Comparison of ENCODE assay signal across 10 cellular contexts in genomic region chr9:91177661-91178280, GRCh38.
A peak's percentile ranks its signal among the peaks of the same experiment; 100 is the strongest.
DNase-seq lines count a peak whose midpoint lies in the region; ATAC-seq, FAIRE-seq and TF ChIP-seq lines count a peak whose summit lies in the region.
"Had no signal": no experiment of that assay in that cellular context is flagged by ENCODE, and none has a peak within 500 bp of the region (broad histone marks: within the 10 kb centered on the region; RNA-seq: fewer than 3 reads in every experiment).

No MANE protein-coding gene starts in this region.

- H3K9me2 ChIP-seq in GM23338 (ENCODE audit: insufficient read depth), result no peaks in the 10 kb centered on the region

- no peaks in the 10 kb centered on the region for H3F3A ChIP-seq in GM23338 (replicated peaks; ENCODE audit: low read depth)

- H3K4me1 Mint-ChIP-seq in GM23338 (peaks cover 4% of the 10 kb centered on the region; the same call in 2 of the 3 replicates), progenitor cell of endocrine pancreas (ENCODE audit: low read depth) (peaks cover 1% of the 10 kb centered on the region)

- H3K36me3 Mint-ChIP-seq in GM23338 (ENCODE audit: low read depth), result no peaks in the 10 kb centered on the region
- no peaks in the 10 kb centered on the region for H3K36me3 Mint-ChIP-seq in progenitor cell of endocrine pancreas (ENCODE audit: insufficient read depth)

- no peaks in the 10 kb centered on the region for H3K36me3 ChIP-seq in GM23338 (ENCODE audit: insufficient read depth)
- no peaks in the 10 kb centered on the region for H3K36me3 ChIP-seq in bronchial epithelial cell (ENCODE audit: control insufficient read depth, insufficient read depth, low read length)
- H3K36me3 ChIP-seq in psoas muscle (ENCODE audit: insufficient read depth in 1 of 2, low read depth in 1 of 2), result no peaks in the 10 kb centered on the region

- H3K79me2 ChIP-seq in GM23338 (replicated peaks; ENCODE audit: insufficient read depth), result no peaks in the 10 kb centered on the region

- H3K9me3 Mint-ChIP-seq in GM23338, result no peaks in the 10 kb centered on the region; the same call in 2 of the 3 replicates
- no peaks in the 10 kb centered on the region for H3K9me3 Mint-ChIP-seq in progenitor cell of endocrine pancreas (ENCODE audit: low read depth)

- POLR2A ChIA-PET in RWPE1 (lab: Yijun Ruan, JAX; ENCODE audit: low non-redundant PET), result no interaction called here

- H3K27ac Mint-ChIP-seq in GM23338, result 0 out of 2 replicates have a peak overlapping the region, but pooled peaks have one; percentile 44
- H3K27ac Mint-ChIP-seq in progenitor cell of endocrine pancreas, result no peak overlapping the region

- no peak for TF ChIP-seq CTCF in GM23338 (conservative IDR thresholded peaks at IDR 0.05; ENCODE audit: low read depth in 2 of 2)
- TF ChIP-seq CTCF in RWPE1 (conservative IDR thresholded peaks at IDR 0.05; ENCODE audit: low read depth), result no peak
- no peak for TF ChIP-seq CTCF in bronchial epithelial cell (IDR thresholded peaks at IDR 0.05; ENCODE audit: insufficient read depth, low read length, severe bottlenecking)
- TF ChIP-seq CTCF in psoas muscle (IDR thresholded peaks at IDR 0.05), result no peak
- no peak for TF ChIP-seq CTCF in progenitor cell of endocrine pancreas (IDR thresholded peaks at IDR 0.05; ENCODE audit: unreplicated experiment)

- H3K4me2 ChIP-seq in GM23338, result no peak overlapping the region

- H2AFZ ChIP-seq in GM23338, result no peak overlapping the region

- 67 to 79% (median 76%) methylated on average over 15 of the region's 15 CpGs for WGBS in psoas muscle, 3 donors

- no peak for DNase-seq in GM23338 (ENCODE audit: low spot score)
- peak; percentile 63 for DNase-seq in RWPE1 (ENCODE audit: low spot score)
- peak; percentile 85 for DNase-seq in bronchial epithelial cell (ENCODE audit: low read depth)
- no peak for DNase-seq in psoas muscle
- DNase-seq in OCI-M1 (lab: John Stamatoyannopoulos, UW), result no peak
- no peak for DNase-seq in progenitor cell of endocrine pancreas (ENCODE audit: low spot score, unreplicated experiment)
- DNase-seq in HCEC 1CT, result no peak
- no peak for DNase-seq in SHP77 treated with DMSO at 0.1 percent for 48 hours (lab: John Stamatoyannopoulos, UW)
- DNase-seq: KG1 had no signal

- CTCF ChIA-PET in RWPE1 (lab: Yijun Ruan, JAX), result interaction anchor here (0.5 to 0.6 kb wide), 2 partner anchors 13 to 109 kb away, joined by 3 to 4 read pairs; no protein-coding TSS in a partner anchor

- no peaks in the 10 kb centered on the region for H3K4me1 ChIP-seq in GM23338 (ENCODE audit: insufficient read depth)
- no peaks in the 10 kb centered on the region for H3K4me1 ChIP-seq in psoas muscle

- intact Hi-C loops in psoas muscle (cut with DNase I), result no loop called here

- H3K27ac ChIP-seq in GM23338 (ENCODE audit: low read depth) (no peak overlapping the region), RWPE1 (peak overlapping the region; percentile 99), psoas muscle (no peak overlapping the region)

- no peaks in the 10 kb centered on the region for H4K20me1 ChIP-seq in GM23338 (replicated peaks; ENCODE audit: insufficient read depth)

- H3K27me3 Mint-ChIP-seq in GM23338 (ENCODE audit: insufficient read depth, low read depth, poor library complexity) (peaks cover 3% of the 10 kb centered on the region), progenitor cell of endocrine pancreas (no peaks in the 10 kb centered on the region)

- ATAC-seq in GM23338 (no peak), psoas muscle (peak in 3 of 4 donors; percentile 19 to 54 (median 21))

- peak; percentile 88 for FAIRE-seq in bronchial epithelial cell (lab: Jason Lieb, UNC)
- FAIRE-seq: H54 had no signal

- H3K4me3 ChIP-seq in GM23338 (no peak overlapping the region), bronchial epithelial cell (ENCODE audit: low read depth, low read length) (no peak overlapping the region), psoas muscle (no peak overlapping the region)

- no peak overlapping the region for H3K4me3 Mint-ChIP-seq in GM23338
- no peak overlapping the region for H3K4me3 Mint-ChIP-seq in progenitor cell of endocrine pancreas (ENCODE audit: low read depth)

- H3K27me3 ChIP-seq in GM23338 (ENCODE audit: insufficient read depth), result no peaks in the 10 kb centered on the region
- H3K27me3 ChIP-seq in bronchial epithelial cell (ENCODE audit: control insufficient read depth, insufficient read depth, low read length), result no peaks in the 10 kb centered on the region
- H3K27me3 ChIP-seq in psoas muscle (ENCODE audit: insufficient read depth in 3 of 3, low read length in 2 of 3), result no peaks in the 10 kb centered on the region

- H3K9me3 ChIP-seq in psoas muscle, result no peaks in the 10 kb centered on the region

TF ChIP-seq in GM23338, 12 proteins besides CTCF, POLR2A, EP300 and RAD21 (continues in another document):
- no peak for TF ChIP-seq ZNF462 (CRISPR knock-in tag; IDR thresholded peaks at IDR 0.05)

Comparison
In these comparisons a context has a peak if more than half of its experiments do, and no peak if none do; other contexts are left out.
1. DNase-seq: peak in RWPE1 (single experiment) and bronchial epithelial cell (single experiment); none in GM23338 (single experiment), psoas muscle (0 of 2), OCI-M1 (single experiment), progenitor cell of endocrine pancreas (single experiment), HCEC 1CT (single experiment) and SHP77 treated with DMSO at 0.1 percent for 48 hours (single experiment).